30 cellular contexts compared by ENCODE assay signal in genomic region chr15:74293021-74293810, GRCh38. TPM values are rescaled to one million over a fixed set of nuclear protein-coding genes. Genes with fewer than 3 reads are reported as not detected.
"Had no signal": no experiment of that assay in that cellular context is flagged by ENCODE, and none has a peak within 500 bp of the region (broad histone marks: within the 10 kb centered on the region; RNA-seq: fewer than 3 reads in every experiment).

No MANE protein-coding gene starts in this region.

- H3K27ac ChIP-seq: brain microvascular endothelial cell, PC-9, RWPE1, SK-N-MC, VCaP had no signal

- DNase-seq: activated CD4-positive, alpha-beta memory T cell treated with anti-CD3 and anti-CD28 coated beads, Interleukin-2, amount 10 ng/mL, durations not matched to agents 7 days and 5 days; activated CD4-positive, alpha-beta T cell treated with anti-CD3 and anti-CD28 coated beads for 1 hour; activated CD4-positive, alpha-beta T cell treated with anti-CD3 and anti-CD28 coated beads for 48 hours; activated CD4-positive, CD25-positive, alpha-beta regulatory T cell; activated CD8-positive, alpha-beta memory T cell treated with anti-CD3 and anti-CD28 coated beads for 24 hours; activated CD8-positive, alpha-beta memory T cell treated with anti-CD3 and anti-CD28 coated beads, Interleukin-2, amount 10 ng/mL, durations not matched to agents 7 days and 5 days; activated CD8-positive, alpha-beta memory T cell treated with anti-CD3 and anti-CD28 coated beads, Interleukin-2, amount 50 U/mL, for 48 hours; activated effector memory CD4-positive, alpha-beta T cell treated with Interleukin-2 at 50 U/mL for 16 hours; activated naive CD4-positive, alpha-beta T cell treated with anti-CD3 and anti-CD28 coated beads, Interleukin-2, amount 10 ng/mL, durations not matched to agents 7 days and 5 days; activated naive CD8-positive, alpha-beta T cell treated with anti-CD3 and anti-CD28 coated beads, Interleukin-2, amount 50 U/mL, for 24 hours; activated T-cell treated with anti-CD3 and anti-CD28 coated beads, Interleukin-2, amount 50 U/mL, for 48 hours; anterior cingulate cortex; brain microvascular endothelial cell; central memory CD4-positive, alpha-beta T cell; Karpas-422; KBM-7; NCI-H1417 treated with DMSO at 0.1 percent for 48 hours; NCI-H2029; NCI-H2107; NK-92 treated with Interleukin-12 subunit alpha and Interleukin-12 subunit beta, amount 100 ng/mL, for 24 hours; PC-9; Right ventricle myocardium superior; SW 1271; T-helper 1 cell; T-helper 2 cell; T-helper 9 cell had no signal

- ATAC-seq: activated CD8-positive, alpha-beta memory T cell treated with anti-CD3 and anti-CD28 coated beads, Interleukin-2, amount 10 ng/mL, durations not matched to agents 7 days and 5 days; activated naive CD8-positive, alpha-beta T cell treated with anti-CD3 and anti-CD28 coated beads, Interleukin-2, amount 50 U/mL, for 24 hours had no signal

- H3K36me3 ChIP-seq: brain microvascular endothelial cell had no signal

- H2AFZ ChIP-seq: PC-9 had no signal

- H3K4me3 ChIP-seq: PC-9, SK-N-MC had no signal

- H3K4me2 ChIP-seq: PC-9 had no signal

RNA-seq across cellular contexts. Expression of gene CCDC33, which starts 57.1 kb away (rescaled TPM):
- total RNA-seq: activated CD4-positive, alpha-beta memory T cell treated with anti-CD3 and anti-CD28 coated beads, Interleukin-2, amount 10 ng/mL, durations not matched to agents 7 days and 5 days; activated CD8-positive, alpha-beta memory T cell treated with anti-CD3 and anti-CD28 coated beads, Interleukin-2, amount 10 ng/mL, durations not matched to agents 7 days and 5 days; MCF 10A; Right ventricle myocardium superior had no signal
